In genomic region chr1:155669233-155670162, GRCh38 we compare ENCODE assay signal across 24 cellular contexts. TPM values are rescaled to one million over a fixed set of nuclear protein-coding genes. Genes with fewer than 3 reads are reported as not detected.
DNase-seq lines count a peak whose midpoint lies in the region; ATAC-seq, FAIRE-seq and TF ChIP-seq lines count a peak whose summit lies in the region.
"Had no signal": no experiment of that assay in that cellular context is flagged by ENCODE, and none has a peak within 500 bp of the region (broad histone marks: within the 10 kb centered on the region; RNA-seq: fewer than 3 reads in every experiment).

No MANE protein-coding gene starts in this region.

- TF ChIP-seq POLR2A in HepG2 (IDR thresholded peaks at IDR 0.05; ENCODE audit: insufficient read depth in 1 of 2, low read depth in 2 of 2, low read length in 2 of 2): no peak
- TF ChIP-seq POLR2A in right lobe of liver (IDR thresholded peaks at IDR 0.05): no peak
- no peak for TF ChIP-seq POLR2A in K562 (conservative IDR thresholded peaks at IDR 0.05)

- BruUV-seq in HepG2 (replicated peaks; lab: Mats Ljungman, UMichigan) (no TSS peak), K562 (replicated peaks; lab: Mats Ljungman, UMichigan) (no TSS peak)

- H3K79me2 ChIP-seq in HepG2 (ENCODE audit: insufficient read depth, low read length) (no peaks in the 10 kb centered on the region), K562 (ENCODE audit: control insufficient read depth, insufficient read depth, low read length) (no peaks in the 10 kb centered on the region; the same call in 2 of the 3 replicates)

- intact Hi-C loops in HepG2 (cut with micrococcal nuclease; ENCODE audit: unreplicated experiment) (no loop called here), right lobe of liver (cut with DNase I) (no loop called here), K562 (cut with micrococcal nuclease) (no loop called here), left colon (cut with DNase I, micrococcal nuclease) (no loop called here)

- in situ Hi-C loops in HepG2 (cut with HindIII; ENCODE audit: extremely low pct_ligation_motif_present, low pct_unique_long_range_greater_than_20kb) (no loop called here), K562 (cut with MboI) (no loop called here)

- 96% methylated on average over 5 of the region's 5 CpGs for WGBS in HepG2 (ENCODE audit: low lambda C conversion rate)
- WGBS in right lobe of liver (ENCODE audit: insufficient coverage, low coverage, low lambda C conversion rate, missing lambda C conversion rate): 99% methylated on average over 5 of the region's 5 CpGs
- WGBS in K562 (ENCODE audit: insufficient coverage, low coverage, missing lambda C conversion rate): 96% methylated on average over 5 of the region's 5 CpGs

- ATAC-seq in HepG2 (no peak), right lobe of liver (no peak), K562 (no peak), left colon (peak; percentile 97), HG02973 (IDR thresholded peaks at IDR 0.05; ENCODE audit: unreplicated experiment) (no peak)
- ATAC-seq: GM12878, Panc1, SK-N-SH treated with all-trans-retinoic acid at 6 μM for 48 hours had no signal

- no peak for TF ChIP-seq EP300 in HepG2 (IDR thresholded peaks at IDR 0.05; ENCODE audit: low read depth in 2 of 2, low read length in 2 of 2)
- no peak for TF ChIP-seq EP300 in HepG2 (CRISPR knock-in tag; IDR thresholded peaks at IDR 0.05; ENCODE audit: borderline replicate concordance)
- no peak for TF ChIP-seq EP300 in K562 (IDR thresholded peaks at IDR 0.05; ENCODE audit: low read length)

- H2AFZ ChIP-seq in HepG2 (ENCODE audit: low read length) (no peak overlapping the region), K562 (ENCODE audit: low read depth, low read length) (no peak overlapping the region)

- no peak overlapping the region for H3K4me3 Mint-ChIP-seq in type B pancreatic cell
- H3K4me3 Mint-ChIP-seq: CD4-positive, CD25-positive, alpha-beta regulatory T cell had no signal

- H3K9me3 ChIP-seq in HepG2 (ENCODE audit: low read length): no peaks in the 10 kb centered on the region
- no peaks in the 10 kb centered on the region for H3K9me3 ChIP-seq in right lobe of liver
- H3K9me3 ChIP-seq in K562 (replicated peaks; ENCODE audit: control insufficient read depth, insufficient read depth, low read depth, low read length): no peaks in the 10 kb centered on the region
- H3K9me3 ChIP-seq: BLaER1, Caco-2, HAP-1, MG63 had no signal

- peak overlapping the region; percentile 14 for H3K27ac Mint-ChIP-seq in type B pancreatic cell
- H3K27ac Mint-ChIP-seq: CD4-positive, CD25-positive, alpha-beta regulatory T cell had no signal

- no peaks in the 10 kb centered on the region for H3K9me1 ChIP-seq in K562 (ENCODE audit: control insufficient read depth, insufficient read depth, low read length)

- H3K27me3 ChIP-seq in HepG2 (ENCODE audit: control insufficient read depth in 1 of 2, insufficient read depth in 2 of 2, low read length in 2 of 2): no peaks in the 10 kb centered on the region
- H3K27me3 ChIP-seq in right lobe of liver: no peaks in the 10 kb centered on the region
- no peaks in the 10 kb centered on the region for H3K27me3 ChIP-seq in K562 (ENCODE audit: control insufficient read depth in 2 of 2, insufficient read depth in 2 of 2, low read length in 2 of 2)
- H3K27me3 ChIP-seq: BLaER1, MG63 had no signal

- H3K4me1 Mint-ChIP-seq in type B pancreatic cell (ENCODE audit: unreplicated experiment): no peaks in the 10 kb centered on the region

- FAIRE-seq in HepG2 (lab: Jason Lieb, UNC): no peak
- FAIRE-seq in K562 (lab: Jason Lieb, UNC): no peak
- FAIRE-seq: A204.1 had no signal

- DNase-seq in HepG2 (ENCODE audit: low spot score) (no peak), right lobe of liver (no peak), K562 (ENCODE audit: extremely low read depth in 1 of 4, low spot score in 3 of 4) (no peak), left colon (peak in 1 of 2 donors; percentile 9), type B pancreatic cell (ENCODE audit: extremely low spot score, unreplicated experiment) (no peak), OCI-M2 (lab: John Stamatoyannopoulos, UW; ENCODE audit: unreplicated experiment) (no peak), NCI-H82 treated with DMSO at 0.1 percent for 48 hours (lab: John Stamatoyannopoulos, UW; ENCODE audit: unreplicated experiment) (no peak)
- DNase-seq: Caco-2; CD4-positive, CD25-positive, alpha-beta regulatory T cell; GDM1; GOT3; KBM-7; MG63; NCI-H2029; NCI-H446 treated with DMSO at 0.1 percent for 48 hours; NCI-H526; NCI-H82 had no signal

- H3K9ac ChIP-seq in HepG2 (ENCODE audit: insufficient read depth, low read depth, low read length): no peak overlapping the region
- H3K9ac ChIP-seq in K562 (ENCODE audit: insufficient read depth in 1 of 2, low read depth in 2 of 2, low read length in 2 of 2): no peak overlapping the region
- H3K9ac ChIP-seq: BLaER1 had no signal

- H4K20me1 ChIP-seq in HepG2 (ENCODE audit: insufficient read depth, low read length) (no peaks in the 10 kb centered on the region), K562 (replicated peaks; ENCODE audit: control insufficient read depth, insufficient read depth, low read length) (no peaks in the 10 kb centered on the region)

- H3K9me3 Mint-ChIP-seq in type B pancreatic cell: no peaks in the 10 kb centered on the region
- H3K9me3 Mint-ChIP-seq: CD4-positive, CD25-positive, alpha-beta regulatory T cell had no signal

- CTCF ChIA-PET in HepG2 (lab: Yijun Ruan, JAX; ENCODE audit: low intra/inter-chr PET ratio, low total read pairs): no interaction called here
- CTCF ChIA-PET in K562 (lab: Yijun Ruan, JAX; ENCODE audit: low intra/inter-chr PET ratio): no interaction called here

- H3K36me3 Mint-ChIP-seq in type B pancreatic cell: peaks cover 44% of the 10 kb centered on the region

- no peaks in the 10 kb centered on the region for H3K27me3 Mint-ChIP-seq in type B pancreatic cell
- H3K27me3 Mint-ChIP-seq: CD4-positive, CD25-positive, alpha-beta regulatory T cell had no signal

- H3K4me1 ChIP-seq in HepG2 (ENCODE audit: insufficient read depth, low read length) (no peaks in the 10 kb centered on the region), right lobe of liver (peaks cover 0 to 7% (median 0%) of the 10 kb centered on the region in 4 donors), K562 (replicated peaks in 1 of 2; ENCODE audit: control insufficient read depth in 2 of 2, insufficient read depth in 2 of 2, low read length in 2 of 2) (no peaks in the 10 kb centered on the region)
- H3K4me1 ChIP-seq: BLaER1, Caco-2, HAP-1 had no signal

- H3K4me3 ChIP-seq in HepG2 (replicated peaks in 1 of 3; ENCODE audit: insufficient read depth in 1 of 3, low read depth in 2 of 3, low read length in 3 of 3): no peak overlapping the region
- no peak overlapping the region for H3K4me3 ChIP-seq in right lobe of liver
- H3K4me3 ChIP-seq in K562: no peak overlapping the region
- H3K4me3 ChIP-seq: BLaER1, GM12878, HAP-1, MG63 had no signal

- H3K27ac ChIP-seq in HepG2 (ENCODE audit: extremely low read length, insufficient read depth, low read length): no peak overlapping the region
- no peak overlapping the region for H3K27ac ChIP-seq in right lobe of liver
- H3K27ac ChIP-seq in K562 (ENCODE audit: extremely low read depth, low read depth, low read length): no peak overlapping the region
- H3K27ac ChIP-seq: BLaER1 had no signal

- TF ChIP-seq RAD21 in HepG2 (CRISPR knock-in tag; IDR thresholded peaks at IDR 0.05): no peak
- TF ChIP-seq RAD21 in K562 (CRISPR knock-in tag; conservative IDR thresholded peaks at IDR 0.05 in 1 of 2, IDR thresholded peaks at IDR 0.05 in 1 of 2): no peak

- H3K4me2 ChIP-seq in HepG2 (ENCODE audit: low read depth, low read length) (no peak overlapping the region), K562 (ENCODE audit: insufficient read depth, low read length) (no peak overlapping the region)
- H3K4me2 ChIP-seq: BLaER1 had no signal

- POLR2A ChIA-PET in HepG2 (lab: Yijun Ruan, JAX): no interaction called here
- POLR2A ChIA-PET in K562 (lab: Yijun Ruan, JAX): interaction anchor here (0.6 to 1.6 kb wide), 5 partner anchors 10 to 418 kb away, joined by 3 to 4 read pairs (median 3); no protein-coding TSS in a partner anchor

- TF ChIP-seq CTCF in HepG2 (CRISPR knock-in tag; IDR thresholded peaks at IDR 0.05) (no peak), right lobe of liver (IDR thresholded peaks at IDR 0.05) (no peak), K562 (IDR thresholded peaks at IDR 0.05 in 2 of 3, conservative IDR thresholded peaks at IDR 0.05 in 1 of 3; ENCODE audit: insufficient read depth in 2 of 3, low read depth in 1 of 3, low read length in 3 of 3) (no peak), type B pancreatic cell (conservative IDR thresholded peaks at IDR 0.05) (no peak)

- H3K36me3 ChIP-seq in HepG2 (replicated peaks in 1 of 2; ENCODE audit: control insufficient read depth in 1 of 2, insufficient read depth in 2 of 2, low read length in 2 of 2): peaks cover 25 to 72% of the 10 kb centered on the region in 2 experiments
- H3K36me3 ChIP-seq in right lobe of liver: peaks cover 4 to 84% (median 39%) of the 10 kb centered on the region in 4 donors
- H3K36me3 ChIP-seq in K562 (ENCODE audit: control insufficient read depth, insufficient read depth, low read length): peaks cover 86% of the 10 kb centered on the region

RNA-seq across cellular contexts. Expression of gene YY1AP1, which starts 19.1 kb away (rescaled TPM):
- total RNA-seq in HepG2 (2016; rRNA removed; fragmentation: Illumina TruSeq; extraction: Trizol): 28.5 and 33.9 TPM in 2 replicates
- 158 and 165 TPM in 2 replicates for total RNA-seq in HepG2 (2016; cell fraction: cytosol; rRNA removed; fragmentation: Illumina TruSeq; extraction: Trizol; ENCODE audit: low read depth)
- total RNA-seq in HepG2 (2016; cell fraction: insoluble cytoplasmic fraction; rRNA removed; fragmentation: Illumina TruSeq; extraction: Trizol): 27.8 and 28.0 TPM in 2 replicates
- total RNA-seq in HepG2 (2016; cell fraction: membrane; rRNA removed; fragmentation: Illumina TruSeq; extraction: Trizol): 38.7 and 52.1 TPM in 2 replicates
- total RNA-seq in HepG2 (2016; cell fraction: nucleus; rRNA removed; fragmentation: Illumina TruSeq; extraction: Trizol): 24.4 and 25.8 TPM in 2 replicates
- polyA plus RNA-seq in HepG2 (2011; rRNA removed): 58.3 and 69.4 TPM in 2 replicates
- 44.0 and 71.4 TPM in 2 replicates for polyA plus RNA-seq in HepG2 (2011; cell fraction: cytosol; rRNA removed)
- 54.4 and 59.2 TPM in 2 replicates for polyA plus RNA-seq in HepG2 (2011; cell fraction: nucleus; rRNA removed)
- polyA plus RNA-seq in HepG2 (2012): 28.7 and 30.1 TPM in 2 replicates
- polyA plus RNA-seq in HepG2 (2016; cell fraction: cytosol; fragmentation: Illumina TruSeq; extraction: Trizol; ENCODE audit: low read depth): 6.7 and 6.8 TPM in 2 replicates
- polyA plus RNA-seq in HepG2 (2016; cell fraction: insoluble cytoplasmic fraction; fragmentation: Illumina TruSeq; extraction: Trizol; ENCODE audit: low read depth): 43.4 and 51.4 TPM in 2 replicates
- polyA plus RNA-seq in HepG2 (2016; cell fraction: membrane; fragmentation: Illumina TruSeq; extraction: Trizol; ENCODE audit: low read depth): 18.2 and 18.4 TPM in 2 replicates
- 64.0 and 67.4 TPM in 2 replicates for polyA plus RNA-seq in HepG2 (2016; cell fraction: nucleus; fragmentation: Illumina TruSeq; extraction: Trizol; ENCODE audit: insufficient read depth, low read depth)
- 40.5 and 74.2 TPM in 2 replicates for polyA minus RNA-seq in HepG2 (2011; rRNA and poly(A)+ RNA removed; ENCODE audit: low replicate concordance)
- 25.3 and 29.9 TPM in 2 replicates for polyA minus RNA-seq in HepG2 (2011; cell fraction: cytosol; rRNA and poly(A)+ RNA removed)
- 33.9 and 68.1 TPM in 2 replicates for polyA minus RNA-seq in HepG2 (2011; cell fraction: nucleus; rRNA and poly(A)+ RNA removed)
- total RNA-seq in right lobe of liver: 10 to 100 TPM; 24.3 to 37.2 (median 28.9) TPM
- total RNA-seq in K562 (2011; cell fraction: chromatin; rRNA removed; ENCODE audit: low replicate concordance): 115 and 157 TPM in 2 replicates
- total RNA-seq in K562 (2011; cell fraction: nucleolus; rRNA removed): 58.0 and 60.1 TPM in 2 replicates
- 73.8 and 91.0 TPM in 2 replicates for total RNA-seq in K562 (2011; cell fraction: nucleoplasm; rRNA removed)
- total RNA-seq in K562 (2014; rRNA removed): 28.0 and 33.5 TPM in 2 replicates
- 42.1 and 44.5 TPM in 2 replicates for total RNA-seq in K562 (2014; rRNA removed; fragmentation: Illumina TruSeq; extraction: Trizol)
- 43.2 and 44.8 TPM in 2 replicates for total RNA-seq in K562 (2015; rRNA removed; fragmentation: Illumina TruSeq; extraction: Trizol)
- total RNA-seq in K562 (2021): 50.3 and 52.1 TPM in 2 replicates
- polyA plus RNA-seq in K562 (2011; rRNA removed): 90.7 and 106 TPM in 2 replicates
- 62.1 and 77.9 TPM in 2 replicates for polyA plus RNA-seq in K562 (2011; cell fraction: cytosol; rRNA removed)
- 101 and 107 TPM in 2 replicates for polyA plus RNA-seq in K562 (2011; cell fraction: nucleus; rRNA removed)
- polyA plus RNA-seq in K562 (2012): 41.6 and 49.1 TPM in 2 replicates
- polyA plus RNA-seq in K562 (2014; fragmentation: Illumina TruSeq; extraction: Trizol): 78.1 and 85.1 TPM in 2 replicates
- 10 to 100 TPM; 18.4 to 35.2 TPM for polyA plus RNA-seq in K562 (2014; fragmentation: Nextera tagmentation; extraction: Ambion mirVana)
- polyA plus RNA-seq in K562 (2014; rRNA removed): 42.9 and 44.5 TPM in 2 replicates
- polyA minus RNA-seq in K562 (2011; rRNA and poly(A)+ RNA removed): 146 and 175 TPM in 2 replicates
- 40.0 and 44.7 TPM in 2 replicates for polyA minus RNA-seq in K562 (2011; cell fraction: cytosol; rRNA and poly(A)+ RNA removed)
- polyA minus RNA-seq in K562 (2011; cell fraction: nucleus; rRNA and poly(A)+ RNA removed): 20.3 and 43.2 TPM in 2 replicates
- total RNA-seq in left colon: 10 to 100 TPM; 52.4 to 61.7 TPM
- total RNA-seq in type B pancreatic cell (ENCODE audit: low replicate concordance): 44.5 and 50.8 TPM in 2 replicates

RNA-seq across cellular contexts. Expression of gene DAP3, which starts 19.4 kb away (rescaled TPM):
- total RNA-seq in HepG2 (2016; rRNA removed; fragmentation: Illumina TruSeq; extraction: Trizol) (133 and 153 TPM in 2 replicates), right lobe of liver (100 to 1,000 TPM in 2 of 6 experiments, 10 to 100 TPM in 4; 53.9 to 136 (median 65.7) TPM), K562 (2014; rRNA removed) (129 and 155 TPM in 2 replicates), K562 (2014; rRNA removed; fragmentation: Illumina TruSeq; extraction: Trizol) (250 and 288 TPM in 2 replicates), K562 (2015; rRNA removed; fragmentation: Illumina TruSeq; extraction: Trizol) (202 and 215 TPM in 2 replicates), K562 (2021) (242 and 246 TPM in 2 replicates), left colon (10 to 100 TPM; 67.2 to 84.3 TPM), type B pancreatic cell (ENCODE audit: low replicate concordance) (95.9 and 109 TPM in 2 replicates)
- 76.4 and 78.3 TPM in 2 replicates for total RNA-seq in HepG2 (2016; cell fraction: cytosol; rRNA removed; fragmentation: Illumina TruSeq; extraction: Trizol; ENCODE audit: low read depth)
- total RNA-seq in HepG2 (2016; cell fraction: insoluble cytoplasmic fraction; rRNA removed; fragmentation: Illumina TruSeq; extraction: Trizol): 131 and 149 TPM in 2 replicates
- total RNA-seq in HepG2 (2016; cell fraction: membrane; rRNA removed; fragmentation: Illumina TruSeq; extraction: Trizol): 125 and 128 TPM in 2 replicates
- 85.3 and 87.5 TPM in 2 replicates for total RNA-seq in HepG2 (2016; cell fraction: nucleus; rRNA removed; fragmentation: Illumina TruSeq; extraction: Trizol)
- polyA plus RNA-seq in HepG2 (2011; rRNA removed) (123 and 129 TPM in 2 replicates), K562 (2011; rRNA removed) (431 and 484 TPM in 2 replicates), K562 (2014; fragmentation: Illumina TruSeq; extraction: Trizol) (402 and 404 TPM in 2 replicates), K562 (2014; fragmentation: Nextera tagmentation; extraction: Ambion mirVana) (100 to 1,000 TPM; 298 to 468 TPM), K562 (2014; rRNA removed) (344 and 358 TPM in 2 replicates)
- 110 and 124 TPM in 2 replicates for polyA plus RNA-seq in HepG2 (2011; cell fraction: cytosol; rRNA removed)
- 81.2 and 89.4 TPM in 2 replicates for polyA plus RNA-seq in HepG2 (2011; cell fraction: nucleus; rRNA removed)
- polyA plus RNA-seq in HepG2 (2012): 102 and 105 TPM in 2 replicates
- 74.8 and 88.6 TPM in 2 replicates for polyA plus RNA-seq in HepG2 (2016; cell fraction: cytosol; fragmentation: Illumina TruSeq; extraction: Trizol; ENCODE audit: low read depth)
- polyA plus RNA-seq in HepG2 (2016; cell fraction: insoluble cytoplasmic fraction; fragmentation: Illumina TruSeq; extraction: Trizol; ENCODE audit: low read depth): 170 TPM in 2 replicates
- 103 and 106 TPM in 2 replicates for polyA plus RNA-seq in HepG2 (2016; cell fraction: membrane; fragmentation: Illumina TruSeq; extraction: Trizol; ENCODE audit: low read depth)
- polyA plus RNA-seq in HepG2 (2016; cell fraction: nucleus; fragmentation: Illumina TruSeq; extraction: Trizol; ENCODE audit: insufficient read depth, low read depth): 170 and 180 TPM in 2 replicates
- polyA minus RNA-seq in HepG2 (2011; rRNA and poly(A)+ RNA removed; ENCODE audit: low replicate concordance): 121 and 292 TPM in 2 replicates
- 66.4 and 67.5 TPM in 2 replicates for polyA minus RNA-seq in HepG2 (2011; cell fraction: cytosol; rRNA and poly(A)+ RNA removed)
- polyA minus RNA-seq in HepG2 (2011; cell fraction: nucleus; rRNA and poly(A)+ RNA removed): 105 and 137 TPM in 2 replicates
- total RNA-seq in K562 (2011; cell fraction: chromatin; rRNA removed; ENCODE audit: low replicate concordance): 498 and 523 TPM in 2 replicates
- total RNA-seq in K562 (2011; cell fraction: nucleolus; rRNA removed): 338 and 343 TPM in 2 replicates
- 327 and 351 TPM in 2 replicates for total RNA-seq in K562 (2011; cell fraction: nucleoplasm; rRNA removed)
- 317 and 359 TPM in 2 replicates for polyA plus RNA-seq in K562 (2011; cell fraction: cytosol; rRNA removed)
- 376 and 394 TPM in 2 replicates for polyA plus RNA-seq in K562 (2011; cell fraction: nucleus; rRNA removed)
- polyA plus RNA-seq in K562 (2012): 209 and 223 TPM in 2 replicates
- 340 and 359 TPM in 2 replicates for polyA minus RNA-seq in K562 (2011; rRNA and poly(A)+ RNA removed)
- 135 and 169 TPM in 2 replicates for polyA minus RNA-seq in K562 (2011; cell fraction: cytosol; rRNA and poly(A)+ RNA removed)
- polyA minus RNA-seq in K562 (2011; cell fraction: nucleus; rRNA and poly(A)+ RNA removed): 193 and 313 TPM in 2 replicates

RNA-seq across cellular contexts. Expression of gene MSTO1, which starts 59.5 kb away (rescaled TPM):
- total RNA-seq in HepG2 (2016; rRNA removed; fragmentation: Illumina TruSeq; extraction: Trizol): 12.1 and 25.3 TPM in 2 replicates
- total RNA-seq in HepG2 (2016; cell fraction: cytosol; rRNA removed; fragmentation: Illumina TruSeq; extraction: Trizol; ENCODE audit: low read depth): 10.5 and 12.0 TPM in 2 replicates
- 9.2 and 25.2 TPM in 2 replicates for total RNA-seq in HepG2 (2016; cell fraction: insoluble cytoplasmic fraction; rRNA removed; fragmentation: Illumina TruSeq; extraction: Trizol)
- total RNA-seq in HepG2 (2016; cell fraction: membrane; rRNA removed; fragmentation: Illumina TruSeq; extraction: Trizol): 7.8 and 8.3 TPM in 2 replicates
- total RNA-seq in HepG2 (2016; cell fraction: nucleus; rRNA removed; fragmentation: Illumina TruSeq; extraction: Trizol): 34.8 and 45.0 TPM in 2 replicates
- 19.1 and 25.5 TPM in 2 replicates for polyA plus RNA-seq in HepG2 (2011; rRNA removed)
- 6.8 and 9.3 TPM in 2 replicates for polyA plus RNA-seq in HepG2 (2011; cell fraction: cytosol; rRNA removed)
- polyA plus RNA-seq in HepG2 (2011; cell fraction: nucleus; rRNA removed): 164 and 167 TPM in 2 replicates
- polyA plus RNA-seq in HepG2 (2012): 23.7 and 26.2 TPM in 2 replicates
- 3.7 and 3.9 TPM in 2 replicates for polyA plus RNA-seq in HepG2 (2016; cell fraction: cytosol; fragmentation: Illumina TruSeq; extraction: Trizol; ENCODE audit: low read depth)
- 14.4 and 17.9 TPM in 2 replicates for polyA plus RNA-seq in HepG2 (2016; cell fraction: insoluble cytoplasmic fraction; fragmentation: Illumina TruSeq; extraction: Trizol; ENCODE audit: low read depth)
- 7.6 and 7.8 TPM in 2 replicates for polyA plus RNA-seq in HepG2 (2016; cell fraction: membrane; fragmentation: Illumina TruSeq; extraction: Trizol; ENCODE audit: low read depth)
- 109 and 113 TPM in 2 replicates for polyA plus RNA-seq in HepG2 (2016; cell fraction: nucleus; fragmentation: Illumina TruSeq; extraction: Trizol; ENCODE audit: insufficient read depth, low read depth)
- 49.0 and 66.8 TPM in 2 replicates for polyA minus RNA-seq in HepG2 (2011; rRNA and poly(A)+ RNA removed; ENCODE audit: low replicate concordance)
- polyA minus RNA-seq in HepG2 (2011; cell fraction: cytosol; rRNA and poly(A)+ RNA removed): 4.6 and 5.2 TPM in 2 replicates
- polyA minus RNA-seq in HepG2 (2011; cell fraction: nucleus; rRNA and poly(A)+ RNA removed): 90.0 and 98.8 TPM in 2 replicates
- 10 to 100 TPM in 5 of 6 experiments, 1 to 10 TPM in 1; 9.5 to 22.0 (median 16.7) TPM for total RNA-seq in right lobe of liver
- 343 and 576 TPM in 2 replicates for total RNA-seq in K562 (2011; cell fraction: chromatin; rRNA removed; ENCODE audit: low replicate concordance)
- total RNA-seq in K562 (2011; cell fraction: nucleolus; rRNA removed): 343 and 349 TPM in 2 replicates
- total RNA-seq in K562 (2011; cell fraction: nucleoplasm; rRNA removed): 217 and 256 TPM in 2 replicates
- total RNA-seq in K562 (2014; rRNA removed): 48.0 and 55.8 TPM in 2 replicates
- total RNA-seq in K562 (2014; rRNA removed; fragmentation: Illumina TruSeq; extraction: Trizol): 42.6 and 44.9 TPM in 2 replicates
- total RNA-seq in K562 (2015; rRNA removed; fragmentation: Illumina TruSeq; extraction: Trizol): 45.2 and 47.3 TPM in 2 replicates
- total RNA-seq in K562 (2021): 67.6 and 71.1 TPM in 2 replicates
- polyA plus RNA-seq in K562 (2011; rRNA removed): 37.6 and 56.2 TPM in 2 replicates
- 29.5 and 46.2 TPM in 2 replicates for polyA plus RNA-seq in K562 (2011; cell fraction: cytosol; rRNA removed)
- polyA plus RNA-seq in K562 (2011; cell fraction: nucleus; rRNA removed): 499 and 561 TPM in 2 replicates
- polyA plus RNA-seq in K562 (2012): 58.5 and 64.0 TPM in 2 replicates
- 55.4 and 58.5 TPM in 2 replicates for polyA plus RNA-seq in K562 (2014; fragmentation: Illumina TruSeq; extraction: Trizol)
- 10 to 100 TPM; 18.8 to 21.6 TPM for polyA plus RNA-seq in K562 (2014; fragmentation: Nextera tagmentation; extraction: Ambion mirVana)
- 56.7 and 69.0 TPM in 2 replicates for polyA plus RNA-seq in K562 (2014; rRNA removed)
- 45.9 and 57.2 TPM in 2 replicates for polyA minus RNA-seq in K562 (2011; rRNA and poly(A)+ RNA removed)
- polyA minus RNA-seq in K562 (2011; cell fraction: cytosol; rRNA and poly(A)+ RNA removed): 16.1 and 22.0 TPM in 2 replicates
- polyA minus RNA-seq in K562 (2011; cell fraction: nucleus; rRNA and poly(A)+ RNA removed): 194 and 218 TPM in 2 replicates
- 10 to 100 TPM; 14.6 to 19.6 TPM for total RNA-seq in left colon
- 37.3 and 75.7 TPM in 2 replicates for total RNA-seq in type B pancreatic cell (ENCODE audit: low replicate concordance)
